Comparison of ENCODE assay signal across 13 cellular contexts in genomic region chr14:54681819-54682261, GRCh38.
DNase-seq lines count a peak whose midpoint lies in the region; ATAC-seq, FAIRE-seq and TF ChIP-seq lines count a peak whose summit lies in the region.
"Had no signal": no experiment of that assay in that cellular context is flagged by ENCODE, and none has a peak within 500 bp of the region (broad histone marks: within the 10 kb centered on the region; RNA-seq: fewer than 3 reads in every experiment).

No MANE protein-coding gene starts in this region.

- peak; percentile 81 for DNase-seq in Daoy (ENCODE audit: low read depth)
- DNase-seq in LoVo (ENCODE audit: low spot score): peak; percentile 42
- DNase-seq in K562 (ENCODE audit: extremely low read depth in 1 of 4, low spot score in 3 of 4): peak in 2 of 4 experiments; percentile 25 to 50
- DNase-seq in mesenchymal stem cell: peak; percentile 70
- no peak for DNase-seq in naive thymus-derived CD4-positive, alpha-beta T cell
- no peak for DNase-seq in amniotic stem cell (lab: John Stamatoyannopoulos, UW)
- DNase-seq: DMS79; effector CD4-positive, alpha-beta T cell; PC-3 had no signal

- H4K8ac ChIP-seq in mesenchymal stem cell (ENCODE audit: low read length): no peak overlapping the region

- TF ChIP-seq POLR2A in K562 (conservative IDR thresholded peaks at IDR 0.05): no peak

- H3K9me3 ChIP-seq in K562 (replicated peaks; ENCODE audit: control insufficient read depth, insufficient read depth, low read depth, low read length): no peaks in the 10 kb centered on the region
- H3K9me3 ChIP-seq in mesenchymal stem cell (ENCODE audit: control insufficient read depth, low read length): no peaks in the 10 kb centered on the region
- H3K9me3 ChIP-seq in naive thymus-derived CD4-positive, alpha-beta T cell (ENCODE audit: control insufficient read depth in 2 of 3, low read length in 3 of 3): no peaks in the 10 kb centered on the region

- 0 out of 2 replicates have a peak, but pooled peaks cover 4% of the 10 kb centered on the region for H4K20me1 ChIP-seq in K562 (replicated peaks; ENCODE audit: control insufficient read depth, insufficient read depth, low read length)

- peak overlapping the region in 1 of 2 experiments; percentile 38 for H3K4ac ChIP-seq in mesenchymal stem cell (ENCODE audit: low read depth in 1 of 2, low read length in 2 of 2)

- in situ Hi-C loops in K562 (cut with MboI): no loop called here

- no peak overlapping the region for H2AK5ac ChIP-seq in mesenchymal stem cell (ENCODE audit: low read length, severe bottlenecking)

- H3K18ac ChIP-seq in mesenchymal stem cell (ENCODE audit: low read depth in 1 of 2, low read length in 2 of 2): peak overlapping the region; percentile 7 to 76

- no peak overlapping the region for H3K23ac ChIP-seq in mesenchymal stem cell (ENCODE audit: low read length in 2 of 2)

- H3K4me3 Mint-ChIP-seq in naive thymus-derived CD4-positive, alpha-beta T cell: no peak overlapping the region
- H3K4me3 Mint-ChIP-seq: B cell had no signal

- H2BK120ac ChIP-seq in mesenchymal stem cell (ENCODE audit: low read depth, low read length): no peak overlapping the region

- H3K79me2 ChIP-seq in K562 (ENCODE audit: control insufficient read depth, insufficient read depth, low read length): no peaks in the 10 kb centered on the region

- H2AFZ ChIP-seq in K562 (ENCODE audit: low read depth, low read length): no peak overlapping the region
- H2AFZ ChIP-seq in mesenchymal stem cell (ENCODE audit: low read depth, low read length): no peak overlapping the region

- no peak overlapping the region for H4K91ac ChIP-seq in mesenchymal stem cell (ENCODE audit: low read length)

- no peak overlapping the region for H2BK15ac ChIP-seq in mesenchymal stem cell (ENCODE audit: low read depth, poor library complexity, severe bottlenecking)

- no peaks in the 10 kb centered on the region for H3K27me3 ChIP-seq in K562 (ENCODE audit: control insufficient read depth in 2 of 2, insufficient read depth in 2 of 2, low read length in 2 of 2)
- no peaks in the 10 kb centered on the region for H3K27me3 ChIP-seq in mesenchymal stem cell (ENCODE audit: control insufficient read depth in 1 of 2, insufficient read depth in 1 of 2, low read length in 2 of 2)
- H3K27me3 ChIP-seq in naive thymus-derived CD4-positive, alpha-beta T cell (ENCODE audit: control insufficient read depth in 2 of 2, insufficient read depth in 2 of 2, low read length in 2 of 2): no peaks in the 10 kb centered on the region

- no peak overlapping the region for H3K9ac ChIP-seq in K562 (ENCODE audit: insufficient read depth in 1 of 2, low read depth in 2 of 2, low read length in 2 of 2)
- H3K9ac ChIP-seq in mesenchymal stem cell (ENCODE audit: low read length): no peak overlapping the region

- CTCF ChIA-PET in K562 (lab: Yijun Ruan, JAX; ENCODE audit: low intra/inter-chr PET ratio): no interaction called here
- CTCF ChIA-PET in naive thymus-derived CD4-positive, alpha-beta T cell (lab: Charles Lee): no interaction called here

- intact Hi-C loops in K562 (cut with micrococcal nuclease): no loop called here
- intact Hi-C loops in naive thymus-derived CD4-positive, alpha-beta T cell (cut with micrococcal nuclease): no loop called here

- H3K9me1 ChIP-seq in K562 (ENCODE audit: control insufficient read depth, insufficient read depth, low read length): no peaks in the 10 kb centered on the region

- no peak overlapping the region for H2BK5ac ChIP-seq in mesenchymal stem cell (ENCODE audit: low read depth, low read length, poor library complexity, severe bottlenecking)

- no peak for TF ChIP-seq RAD21 in K562 (CRISPR knock-in tag; conservative IDR thresholded peaks at IDR 0.05 in 1 of 2, IDR thresholded peaks at IDR 0.05 in 1 of 2)

- H3K27ac ChIP-seq in K562 (ENCODE audit: extremely low read depth, low read depth, low read length) (no peak overlapping the region), mesenchymal stem cell (ENCODE audit: low read length, poor library complexity, severe bottlenecking) (peak overlapping the region; percentile 60)
- no peak overlapping the region for H3K27ac ChIP-seq in naive thymus-derived CD4-positive, alpha-beta T cell (ENCODE audit: low read depth, low read length)

- no peak overlapping the region for H3K27ac Mint-ChIP-seq in naive thymus-derived CD4-positive, alpha-beta T cell
- H3K27ac Mint-ChIP-seq: B cell had no signal

- H3K4me3 ChIP-seq in K562: no peak overlapping the region
- H3K4me3 ChIP-seq in mesenchymal stem cell (ENCODE audit: insufficient read depth in 1 of 2, low read depth in 1 of 2, low read length in 2 of 2): no peak overlapping the region
- no peak overlapping the region for H3K4me3 ChIP-seq in naive thymus-derived CD4-positive, alpha-beta T cell (ENCODE audit: low read length)

- TF ChIP-seq EP300 in K562 (IDR thresholded peaks at IDR 0.05; ENCODE audit: low read length): peak; percentile 7; the same call in 1 of the 2 replicates

- H3K4me1 ChIP-seq in K562 (replicated peaks in 1 of 2; ENCODE audit: control insufficient read depth in 2 of 2, insufficient read depth in 2 of 2, low read length in 2 of 2) (peaks cover 0 to 16% of the 10 kb centered on the region in 2 experiments; a peak in 4 of 5 replicates), mesenchymal stem cell (ENCODE audit: control insufficient read depth, insufficient read depth, low read depth, low read length) (peaks cover 16% of the 10 kb centered on the region)
- no peaks in the 10 kb centered on the region for H3K4me1 ChIP-seq in naive thymus-derived CD4-positive, alpha-beta T cell (ENCODE audit: control insufficient read depth in 2 of 2, insufficient read depth in 2 of 2, low read length in 2 of 2)

- no peak overlapping the region for H2BK12ac ChIP-seq in mesenchymal stem cell (ENCODE audit: low read length in 2 of 2)

- TF ChIP-seq CTCF in K562 (IDR thresholded peaks at IDR 0.05 in 2 of 3, conservative IDR thresholded peaks at IDR 0.05 in 1 of 3; ENCODE audit: insufficient read depth in 2 of 3, low read depth in 1 of 3, low read length in 3 of 3): no peak

- peaks cover 13% of the 10 kb centered on the region for H3K79me1 ChIP-seq in mesenchymal stem cell (replicated peaks; ENCODE audit: low read length, poor library complexity, severe bottlenecking)

- peaks cover 0 to 11% (median 0%) of the 10 kb centered on the region in 7 donors for H3K4me1 Mint-ChIP-seq in naive thymus-derived CD4-positive, alpha-beta T cell

- BruUV-seq in K562 (replicated peaks; lab: Mats Ljungman, UMichigan): no TSS peak

- WGBS in K562 (ENCODE audit: insufficient coverage, low coverage, missing lambda C conversion rate): 28% methylated on average over 4 of the region's 4 CpGs
- WGBS in mesenchymal stem cell: 43% methylated on average over 4 of the region's 4 CpGs

- no peaks in the 10 kb centered on the region for H3K9me3 Mint-ChIP-seq in naive thymus-derived CD4-positive, alpha-beta T cell

- peak; percentile 77 for ATAC-seq in K562
- no peak for ATAC-seq in naive thymus-derived CD4-positive, alpha-beta T cell
- ATAC-seq in HG03521 (IDR thresholded peaks at IDR 0.05; ENCODE audit: unreplicated experiment): no peak
- ATAC-seq in esophagus mucosa: no peak
- ATAC-seq: HepG2, PC-3 had no signal

- peak; percentile 72 for FAIRE-seq in K562 (lab: Jason Lieb, UNC)
- FAIRE-seq: HepG2 had no signal

- H3K4me2 ChIP-seq in K562 (ENCODE audit: insufficient read depth, low read length) (no peak overlapping the region), mesenchymal stem cell (ENCODE audit: low read length, poor library complexity, severe bottlenecking) (no peak overlapping the region)

- POLR2A ChIA-PET in K562 (lab: Yijun Ruan, JAX): interaction anchor here (1.3 kb wide), 1 partner anchor 8 kb away, joined by 3 read pairs; no protein-coding TSS in a partner anchor
- POLR2A ChIA-PET in naive thymus-derived CD4-positive, alpha-beta T cell (lab: Charles Lee): no interaction called here

- H3K36me3 Mint-ChIP-seq in naive thymus-derived CD4-positive, alpha-beta T cell: no peaks in the 10 kb centered on the region

- H3K36me3 ChIP-seq in K562 (ENCODE audit: control insufficient read depth, insufficient read depth, low read length) (peaks cover 18% of the 10 kb centered on the region; the same call in 2 of the 3 replicates), mesenchymal stem cell (ENCODE audit: control insufficient read depth in 1 of 2, insufficient read depth in 2 of 2, low read depth in 1 of 2, low read length in 2 of 2) (no peaks in the 10 kb centered on the region)
- H3K36me3 ChIP-seq in naive thymus-derived CD4-positive, alpha-beta T cell (ENCODE audit: control insufficient read depth in 2 of 3, insufficient read depth in 3 of 3, low read length in 3 of 3): no peaks in the 10 kb centered on the region

- no peak overlapping the region for H3K14ac ChIP-seq in mesenchymal stem cell (ENCODE audit: low read length in 2 of 2)

- peaks cover 0 to 27% (median 11%) of the 10 kb centered on the region in 5 donors for H3K27me3 Mint-ChIP-seq in naive thymus-derived CD4-positive, alpha-beta T cell
- H3K27me3 Mint-ChIP-seq: B cell had no signal

TF ChIP-seq in K562, 482 proteins besides CTCF, POLR2A, EP300 and RAD21 (continues in another document):
- peak; percentile 53; the same call in 1 of the 2 replicates for TF ChIP-seq ESRRA (IDR thresholded peaks at IDR 0.05; ENCODE audit: borderline replicate concordance, low read depth)
- TF ChIP-seq SMARCE1 (IDR thresholded peaks at IDR 0.05): 0 out of 2 replicates have a peak, but pooled peaks have one; percentile 28
- TF ChIP-seq CEBPG (CRISPR knock-in tag; IDR thresholded peaks at IDR 0.05): peak; percentile 72
- TF ChIP-seq CEBPG (tag; conservative IDR thresholded peaks at IDR 0.05 in 1 of 2, IDR thresholded peaks at IDR 0.05 in 1 of 2): no peak
- TF ChIP-seq ZNF668 (CRISPR knock-in tag; IDR thresholded peaks at IDR 0.05): no peak
- peak in 1 of 2 experiments; percentile 76; a peak in 2 of 4 replicates for TF ChIP-seq RCOR1 (IDR thresholded peaks at IDR 0.05; ENCODE audit: borderline replicate concordance in 1 of 2, low read depth in 2 of 2, low read length in 2 of 2)
- TF ChIP-seq NFIC (IDR thresholded peaks at IDR 0.05): peak; percentile 85
- no peak; the same call in 1 of the 2 replicates for TF ChIP-seq LEF1 (IDR thresholded peaks at IDR 0.05)
- TF ChIP-seq PKNOX1 (IDR thresholded peaks at IDR 0.05): peak; percentile 94

Comparison
In these comparisons a context has a peak if more than half of its experiments do, and no peak if none do; other contexts are left out.
1. DNase-seq: peak in Daoy (single experiment), LoVo (single experiment) and mesenchymal stem cell (single experiment); none in naive thymus-derived CD4-positive, alpha-beta T cell (0 of 9) and amniotic stem cell (single experiment).